Comparison of ENCODE assay signal across 24 cellular contexts in the genomic region with DNA sequence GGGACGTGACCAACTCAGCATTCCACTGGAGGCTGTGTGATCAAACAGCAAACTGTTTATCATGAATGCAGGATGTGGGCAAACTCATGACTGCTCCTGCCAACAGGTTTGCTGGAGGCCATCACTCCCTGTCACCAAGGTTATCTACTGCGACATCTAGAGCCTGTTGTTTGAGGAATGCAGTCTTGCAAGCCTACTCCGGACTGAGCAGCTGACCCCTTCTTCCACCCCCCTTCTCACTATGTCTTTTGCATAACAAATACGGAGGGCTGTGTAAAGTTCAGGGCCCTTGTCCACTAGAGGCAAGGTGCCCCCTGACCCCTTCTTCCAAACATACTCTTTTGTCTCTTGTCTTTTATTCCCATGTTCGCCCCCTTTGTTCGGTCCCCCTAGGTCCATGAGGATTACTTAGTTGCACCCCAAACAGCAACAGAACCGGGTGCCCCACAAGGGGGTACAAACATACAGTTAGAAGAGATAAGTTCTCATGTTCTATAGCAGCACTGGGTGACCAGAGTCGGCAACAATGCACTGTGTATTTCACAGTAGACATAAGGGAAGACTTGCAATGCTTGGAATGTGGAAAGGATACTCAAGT. TPM values are rescaled to one million over a fixed set of nuclear protein-coding genes. Genes with fewer than 3 reads are reported as not detected.
DNase-seq lines count a peak whose midpoint lies in the region; ATAC-seq and TF ChIP-seq lines count a peak whose summit lies in the region.
"Had no signal": no experiment of that assay in that cellular context is flagged by ENCODE, and none has a peak within 500 bp of the region (broad histone marks: within the 10 kb centered on the region; RNA-seq: fewer than 3 reads in every experiment).

No MANE protein-coding gene starts in this region.

- intact Hi-C loops in stomach (cut with DNase I; ENCODE audit: low total_unique reads): no loop called here

- H3K4me1 Mint-ChIP-seq in activated T-cell treated with anti-CD3 and anti-CD28 coated beads, Interleukin-2, amount 50 U/mL, for 24 hours (ENCODE audit: low read depth): peaks cover 14% of the 10 kb centered on the region
- H3K4me1 Mint-ChIP-seq in activated T-cell treated with anti-CD3 and anti-CD28 coated beads, Interleukin-2, amount 50 U/mL, for 72 hours (ENCODE audit: low read depth): peaks cover 9% of the 10 kb centered on the region
- H3K4me1 Mint-ChIP-seq: activated B cell treated with CpG ODN at 0.5 μM for 24 hours had no signal

- no peaks in the 10 kb centered on the region for H3K4me1 ChIP-seq in stomach
- H3K4me1 ChIP-seq: neural progenitor cell, tibial nerve had no signal

- TF ChIP-seq CTCF in stomach (IDR thresholded peaks at IDR 0.05): no peak
- no peak for TF ChIP-seq CTCF in omental fat pad (IDR thresholded peaks at IDR 0.05)
- TF ChIP-seq CTCF in RWPE1 (conservative IDR thresholded peaks at IDR 0.05; ENCODE audit: low read depth): no peak

- ATAC-seq in activated T-cell treated with anti-CD3 and anti-CD28 coated beads, Interleukin-2, amount 50 U/mL, for 72 hours (replicated peaks in 1 of 2): no peak
- ATAC-seq in omental fat pad (ENCODE audit: low FRiP score): no peak
- ATAC-seq: activated naive CD4-positive, alpha-beta T cell treated with anti-CD3 and anti-CD28 coated beads, Interleukin-2, amount 50 U/mL, for 72 hours; HCT116; mucosa of descending colon had no signal

- CTCF ChIA-PET in RWPE1 (lab: Yijun Ruan, JAX): no interaction called here

- H3K9me3 ChIP-seq in stomach: no peaks in the 10 kb centered on the region
- H3K9me3 ChIP-seq: mucosa of descending colon, tibial nerve had no signal

- WGBS in stomach, 5 donors: 39 to 73% (median 62%) methylated on average over 8 of the region's 8 CpGs

- H3K27ac Mint-ChIP-seq in activated T-cell treated with anti-CD3 and anti-CD28 coated beads, Interleukin-2, amount 50 U/mL, for 24 hours: no peak overlapping the region
- no peak overlapping the region for H3K27ac Mint-ChIP-seq in activated T-cell treated with anti-CD3 and anti-CD28 coated beads, Interleukin-2, amount 50 U/mL, for 72 hours
- H3K27ac Mint-ChIP-seq: activated B cell treated with CpG ODN at 0.5 μM for 24 hours; activated CD4-positive, alpha-beta memory T cell treated with anti-CD3 and anti-CD28 coated beads, Interleukin-2, amount 10 ng/mL, durations not matched to agents 7 days and 5 days; activated naive CD4-positive, alpha-beta T cell treated with anti-CD3 and anti-CD28 coated beads, Interleukin-2, amount 50 U/mL, for 72 hours; neural progenitor cell; stimulated activated naive CD8-positive, alpha-beta T cell treated with anti-CD3 and anti-CD28 coated beads, Interleukin-15, Interleukin-2, amounts not matched to agents 100 ng/mL and 50 ng/mL, for 24 hours had no signal

- H3K36me3 Mint-ChIP-seq in activated T-cell treated with anti-CD3 and anti-CD28 coated beads, Interleukin-2, amount 50 U/mL, for 24 hours (ENCODE audit: low read depth): peaks cover 14% of the 10 kb centered on the region
- H3K36me3 Mint-ChIP-seq in activated T-cell treated with anti-CD3 and anti-CD28 coated beads, Interleukin-2, amount 50 U/mL, for 72 hours (ENCODE audit: insufficient read depth in 2 of 2): peaks cover 9 to 11% of the 10 kb centered on the region in 2 donors

- peaks cover 5% of the 10 kb centered on the region for H3K9me3 Mint-ChIP-seq in activated T-cell treated with anti-CD3 and anti-CD28 coated beads, Interleukin-2, amount 50 U/mL, for 24 hours
- H3K9me3 Mint-ChIP-seq in activated T-cell treated with anti-CD3 and anti-CD28 coated beads, Interleukin-2, amount 50 U/mL, for 72 hours: peaks cover 0 to 8% of the 10 kb centered on the region in 2 donors

- TF ChIP-seq EP300 in stomach (IDR thresholded peaks at IDR 0.05): no peak

- no peaks in the 10 kb centered on the region for H3K27me3 ChIP-seq in stomach
- H3K27me3 ChIP-seq: neural progenitor cell, SJSA1, tibial nerve had no signal

- H3K27ac ChIP-seq in stomach (no peak overlapping the region), RWPE1 (no peak overlapping the region)
- H3K27ac ChIP-seq: neural progenitor cell, SJSA1, tibial nerve had no signal

- peak; percentile 3 for DNase-seq in activated T-cell treated with anti-CD3 and anti-CD28 coated beads, Interleukin-2, amount 50 U/mL, for 24 hours
- no peak for DNase-seq in activated T-cell treated with anti-CD3 and anti-CD28 coated beads, Interleukin-2, amount 50 U/mL, for 72 hours
- DNase-seq in NCI-H226 (peak; percentile 56), islet precursor cell (peak; percentile 93), stomach (peak; percentile 49), omental fat pad (ENCODE audit: low spot score) (no peak), NCI-H2029 treated with DMSO at 0.1 percent for 48 hours (lab: John Stamatoyannopoulos, UW) (no peak), RWPE1 (ENCODE audit: low spot score) (no peak)
- DNase-seq: activated B cell treated with CpG ODN at 0.5 μM for 24 hours; activated CD4-positive, alpha-beta memory T cell treated with anti-CD3 and anti-CD28 coated beads, Interleukin-2, amount 10 ng/mL, durations not matched to agents 7 days and 5 days; cerebellar nuclear complex; COR-L47; foreskin fibroblast; mucosa of descending colon; NCI-H1105; NCI-H2029; NCI-H446; OCI-M1 had no signal

- H3K27me3 Mint-ChIP-seq in activated T-cell treated with anti-CD3 and anti-CD28 coated beads, Interleukin-2, amount 50 U/mL, for 24 hours: no peaks in the 10 kb centered on the region
- H3K27me3 Mint-ChIP-seq in activated T-cell treated with anti-CD3 and anti-CD28 coated beads, Interleukin-2, amount 50 U/mL, for 72 hours (ENCODE audit: low read depth): no peaks in the 10 kb centered on the region
- H3K27me3 Mint-ChIP-seq: activated B cell treated with CpG ODN at 0.5 μM for 24 hours; activated CD4-positive, alpha-beta memory T cell treated with anti-CD3 and anti-CD28 coated beads, Interleukin-2, amount 10 ng/mL, durations not matched to agents 7 days and 5 days; stimulated activated naive CD8-positive, alpha-beta T cell treated with anti-CD3 and anti-CD28 coated beads, Interleukin-15, Interleukin-2, amounts not matched to agents 100 ng/mL and 50 ng/mL, for 24 hours had no signal

- H3K4me3 ChIP-seq in stomach: no peak overlapping the region
- H3K4me3 ChIP-seq: mucosa of descending colon, neural progenitor cell, SJSA1, tibial nerve had no signal

- TF ChIP-seq POLR2A in stomach (IDR thresholded peaks at IDR 0.05): no peak

- no peak overlapping the region for H3K4me3 Mint-ChIP-seq in activated T-cell treated with anti-CD3 and anti-CD28 coated beads, Interleukin-2, amount 50 U/mL, for 24 hours
- no peak overlapping the region for H3K4me3 Mint-ChIP-seq in activated T-cell treated with anti-CD3 and anti-CD28 coated beads, Interleukin-2, amount 50 U/mL, for 72 hours
- H3K4me3 Mint-ChIP-seq: activated B cell treated with CpG ODN at 0.5 μM for 24 hours; activated CD4-positive, alpha-beta memory T cell treated with anti-CD3 and anti-CD28 coated beads, Interleukin-2, amount 10 ng/mL, durations not matched to agents 7 days and 5 days; neural progenitor cell; stimulated activated naive CD8-positive, alpha-beta T cell treated with anti-CD3 and anti-CD28 coated beads, Interleukin-15, Interleukin-2, amounts not matched to agents 100 ng/mL and 50 ng/mL, for 24 hours had no signal

- POLR2A ChIA-PET in RWPE1 (lab: Yijun Ruan, JAX; ENCODE audit: low non-redundant PET): no interaction called here

- peaks cover 9 to 32% (median 31%) of the 10 kb centered on the region in 4 donors for H3K36me3 ChIP-seq in stomach
- H3K36me3 ChIP-seq: neural progenitor cell had no signal

RNA-seq across cellular contexts. Expression of gene MEAK7, which starts 28.7 kb away (rescaled TPM):
- total RNA-seq in activated T-cell treated with anti-CD3 and anti-CD28 coated beads, Interleukin-2, amount 50 U/mL, for 72 hours: 10 to 100 TPM; 15.6 to 27.9 TPM
- total RNA-seq in stomach (10 to 100 TPM in 2 of 5 donors, 1 to 10 TPM in 3; 5.8 to 21.1 (median 9.4) TPM), omental fat pad (1 to 10 TPM; 6.4 to 9.1 (median 8.4) TPM)
- polyA plus RNA-seq in stomach: 1 to 10 TPM; 3.9 to 7.0 (median 6.8) TPM

Comparison
In these comparisons a context has a peak if more than half of its experiments do, and no peak if none do; other contexts are left out.
1. DNase-seq: peak in activated T-cell treated with anti-CD3 and anti-CD28 coated beads, Interleukin-2, amount 50 U/mL, for 24 hours (single experiment), NCI-H226 (single experiment), islet precursor cell (single experiment) and stomach (single experiment); none in activated T-cell treated with anti-CD3 and anti-CD28 coated beads, Interleukin-2, amount 50 U/mL, for 72 hours (0 of 2), omental fat pad (single experiment), NCI-H2029 treated with DMSO at 0.1 percent for 48 hours (single experiment) and RWPE1 (single experiment).